In the genomic region with DNA sequence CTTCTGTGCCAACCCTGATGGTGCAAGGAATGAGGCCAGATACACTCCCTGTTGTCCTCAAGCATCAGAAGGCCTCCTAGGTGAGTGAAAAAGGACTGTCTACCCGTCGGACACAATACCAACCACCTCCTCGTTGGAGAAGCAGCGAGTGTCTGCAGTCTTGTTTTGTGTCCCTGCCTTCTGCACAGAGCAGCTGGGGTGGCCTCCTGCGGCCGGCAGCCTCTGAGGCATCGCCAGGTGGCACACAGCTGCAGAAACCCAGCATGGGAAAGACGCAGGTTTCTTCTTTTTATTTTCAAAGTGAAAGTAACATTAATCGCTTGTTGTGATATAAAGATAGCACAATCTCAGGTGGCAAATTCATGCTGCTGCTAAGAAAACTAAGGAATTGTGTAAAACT, we compare ENCODE assay signal across 30 cellular contexts.
DNase-seq lines count a peak whose midpoint lies in the region; FAIRE-seq and TF ChIP-seq lines count a peak whose summit lies in the region.
"Had no signal": no experiment of that assay in that cellular context is flagged by ENCODE, and none has a peak within 500 bp of the region (broad histone marks: within the 10 kb centered on the region; RNA-seq: fewer than 3 reads in every experiment).

No MANE protein-coding gene starts in this region.

- peaks cover 2% of the 10 kb centered on the region for H3K9me3 ChIP-seq in small intestine (ENCODE audit: control insufficient read depth, low read depth)
- H3K9me3 ChIP-seq: ascending aorta, esophagus squamous epithelium, Peyer's patch, upper lobe of right lung had no signal

- H3K36me3 ChIP-seq in small intestine (ENCODE audit: control insufficient read depth in 2 of 2, insufficient read depth in 2 of 2, low read length in 2 of 2) = no peaks in the 10 kb centered on the region
- H3K36me3 ChIP-seq: ascending aorta, esophagus squamous epithelium, left lung, Peyer's patch, upper lobe of right lung had no signal

- H3K27ac ChIP-seq in small intestine (ENCODE audit: low read depth in 1 of 2, low read length in 1 of 2) (no peak overlapping the region), coronary artery (no peak overlapping the region)
- H3K27ac ChIP-seq: 22Rv1, ascending aorta, esophagus squamous epithelium, left lung, Peyer's patch, SK-N-MC, skin epidermis, upper lobe of right lung had no signal

- H3K4me3 Mint-ChIP-seq in glutamatergic neuron (ENCODE audit: unreplicated experiment) = no peak overlapping the region
- H3K4me3 Mint-ChIP-seq: activated CD8-positive, alpha-beta T cell treated with anti-CD3 and anti-CD28 coated beads, Interleukin-2, amount 10 ng/mL, durations not matched to agents 7 days and 5 days; activated naive CD4-positive, alpha-beta T cell treated with anti-CD3 and anti-CD28 coated beads for 36 hours; activated T-cell treated with anti-CD3 and anti-CD28 coated beads, Interleukin-2, amount 50 U/mL, for 24 hours; B cell; nephron progenitor cell; T-helper 2 cell treated with Interferon-gamma antibody and Interleukin-4, amounts not matched to agents 5 μg/mL and 100 μg/mL, for 36 hours; WTC11 had no signal

- TF ChIP-seq CTCF in glutamatergic neuron (IDR thresholded peaks at IDR 0.05; ENCODE audit: partially characterized antibody, unreplicated experiment) (no peak), GM13977 (IDR thresholded peaks at IDR 0.05; ENCODE audit: extremely low read depth, insufficient read depth, missing control alignments) (no peak), coronary artery (IDR thresholded peaks at IDR 0.05) (no peak)

- peak; percentile 26 for DNase-seq in NCI-H1694 treated with DMSO at 0.1 percent for 48 hours (lab: John Stamatoyannopoulos, UW)
- no peak for DNase-seq in NCI-H1694 (lab: John Stamatoyannopoulos, UW)
- DNase-seq in NCI-H1417 treated with DMSO at 0.1 percent for 48 hours (lab: John Stamatoyannopoulos, UW) = peak; percentile 78
- peak; percentile 9 for DNase-seq in NCI-H748 treated with DMSO at 0.1 percent for 48 hours (lab: John Stamatoyannopoulos, UW)
- peak; percentile 36 for DNase-seq in glutamatergic neuron
- DNase-seq in GM13977 (ENCODE audit: low spot score) = no peak
- DNase-seq in small intestine = no peak
- no peak for DNase-seq in coronary artery (ENCODE audit: low spot score)
- DNase-seq: activated CD8-positive, alpha-beta T cell treated with anti-CD3 and anti-CD28 coated beads, Interleukin-2, amount 10 ng/mL, durations not matched to agents 7 days and 5 days; activated naive CD4-positive, alpha-beta T cell treated with anti-CD3 and anti-CD28 coated beads for 36 hours; activated T-cell treated with anti-CD3 and anti-CD28 coated beads, Interleukin-2, amount 50 U/mL, for 24 hours; cerebellar nuclear complex; effector CD4-positive, alpha-beta T cell; esophagus squamous epithelium; KBM-7; left lung; midbrain; NCI-H1048; nephron progenitor cell; Peyer's patch; stimulated activated CD4-positive, alpha-beta T cell treated with anti-CD3 and anti-CD28 coated beads, Interleukin-4, amount 100 ng/mL, for 24 hours; upper lobe of right lung had no signal

- H3K9me3 Mint-ChIP-seq in glutamatergic neuron (ENCODE audit: unreplicated experiment) = peaks cover 8% of the 10 kb centered on the region
- H3K9me3 Mint-ChIP-seq: nephron progenitor cell, WTC11 had no signal

- no peak for FAIRE-seq in small intestine (lab: Jason Lieb, UNC)

- H3K4me1 Mint-ChIP-seq in glutamatergic neuron (ENCODE audit: low read depth, unreplicated experiment) = peaks cover 17% of the 10 kb centered on the region
- H3K4me1 Mint-ChIP-seq: B cell had no signal

- no peaks in the 10 kb centered on the region for H3K27me3 ChIP-seq in small intestine (ENCODE audit: control insufficient read depth in 2 of 2, insufficient read depth in 2 of 2, low read length in 2 of 2)
- H3K27me3 ChIP-seq: ascending aorta, left lung, Peyer's patch, upper lobe of right lung had no signal

- H3K27me3 Mint-ChIP-seq in glutamatergic neuron (ENCODE audit: unreplicated experiment) = peaks cover 2% of the 10 kb centered on the region
- H3K27me3 Mint-ChIP-seq: activated T-cell treated with anti-CD3 and anti-CD28 coated beads, Interleukin-2, amount 50 U/mL, for 24 hours; B cell had no signal

- no peaks in the 10 kb centered on the region for H3K4me1 ChIP-seq in small intestine (ENCODE audit: control insufficient read depth in 2 of 2, insufficient read depth in 1 of 2, low read depth in 1 of 2, low read length in 1 of 2)
- H3K4me1 ChIP-seq: ascending aorta, esophagus squamous epithelium, left lung, Peyer's patch, upper lobe of right lung had no signal

- H3K36me3 Mint-ChIP-seq in glutamatergic neuron (ENCODE audit: unreplicated experiment) = no peaks in the 10 kb centered on the region
- H3K36me3 Mint-ChIP-seq: WTC11 had no signal

- in situ Hi-C loops in GM13977 (cut with MboI; ENCODE audit: low pct_unique_long_range_greater_than_20kb, low sequenced_read_pairs, unreplicated experiment) = no loop called here

- peak overlapping the region; percentile 44 for H3K27ac Mint-ChIP-seq in glutamatergic neuron (ENCODE audit: unreplicated experiment)
- H3K27ac Mint-ChIP-seq: activated CD8-positive, alpha-beta T cell treated with anti-CD3 and anti-CD28 coated beads, Interleukin-2, amount 10 ng/mL, durations not matched to agents 7 days and 5 days; activated naive CD4-positive, alpha-beta T cell treated with anti-CD3 and anti-CD28 coated beads for 36 hours; activated T-cell treated with anti-CD3 and anti-CD28 coated beads, Interleukin-2, amount 50 U/mL, for 24 hours; B cell; nephron progenitor cell; progenitor cell of endocrine pancreas; T-helper 2 cell treated with Interferon-gamma antibody and Interleukin-4, amounts not matched to agents 5 μg/mL and 100 μg/mL, for 36 hours; WTC11 had no signal

- WGBS in small intestine, 3 donors = 69 to 75% (median 71%) methylated on average over 9 of the region's 9 CpGs

- H3K4me3 ChIP-seq in small intestine (ENCODE audit: low read depth in 1 of 2, low read length in 2 of 2) (no peak overlapping the region), coronary artery (no peak overlapping the region)
- H3K4me3 ChIP-seq: ascending aorta, esophagus squamous epithelium, left lung, Peyer's patch, SK-N-MC, skin epidermis, upper lobe of right lung had no signal

Comparison
In these comparisons a context has a peak if more than half of its experiments do, and no peak if none do; other contexts are left out.
1. DNase-seq: peak in NCI-H1694 treated with DMSO at 0.1 percent for 48 hours (single experiment), NCI-H1417 treated with DMSO at 0.1 percent for 48 hours (single experiment), NCI-H748 treated with DMSO at 0.1 percent for 48 hours (single experiment) and glutamatergic neuron (single experiment); none in NCI-H1694 (single experiment), GM13977 (single experiment), small intestine (single experiment) and coronary artery (single experiment).